ENCODE assay signal across 21 cellular contexts in the genomic region with DNA sequence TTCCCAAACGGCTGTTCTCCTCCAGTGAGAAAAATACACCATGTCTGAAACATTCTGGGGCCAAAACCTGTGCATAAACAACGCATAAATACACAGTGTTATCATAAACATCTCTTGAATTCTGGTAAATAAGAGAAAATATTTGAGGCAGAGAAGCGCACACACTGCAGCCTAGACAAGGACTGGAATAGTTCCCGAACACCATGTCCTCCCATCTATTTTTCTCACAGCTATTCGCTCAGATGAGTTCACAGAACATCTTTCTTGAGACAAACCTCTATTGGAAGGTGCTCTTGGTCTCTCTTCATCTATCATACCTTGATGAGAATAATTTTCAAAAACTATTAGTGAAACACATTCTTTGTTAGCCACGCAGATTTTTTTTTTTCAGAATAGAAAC. TPM values are rescaled to one million over a fixed set of nuclear protein-coding genes. Genes with fewer than 3 reads are reported as not detected.
"Had no signal": no experiment of that assay in that cellular context is flagged by ENCODE, and none has a peak within 500 bp of the region (broad histone marks: within the 10 kb centered on the region; RNA-seq: fewer than 3 reads in every experiment).

No MANE protein-coding gene starts in this region.

- H3K4me1 ChIP-seq: esophagus muscularis mucosa, gastrocnemius medialis, left lung, lower lobe of right lung had no signal

- H3K27me3 ChIP-seq: dorsolateral prefrontal cortex, esophagus muscularis mucosa, gastrocnemius medialis, heart right ventricle, left lung had no signal

- H3K9me3 ChIP-seq: esophagus muscularis mucosa, gastrocnemius medialis, heart right ventricle, left lung, lower lobe of right lung, mucosa of descending colon had no signal

- H3K36me3 ChIP-seq: esophagus muscularis mucosa, gastrocnemius medialis, left lung, lower lobe of right lung had no signal

- ATAC-seq: gastrocnemius medialis; heart right ventricle; left cardiac atrium; left lung; left ventricle myocardium superior; lower lobe of right lung; mucosa of descending colon; naive thymus-derived CD8-positive, alpha-beta T cell had no signal

- H3K4me3 ChIP-seq: coronary artery, dorsolateral prefrontal cortex, esophagus muscularis mucosa, gastrocnemius medialis, heart right ventricle, left lung, lower lobe of right lung, mucosa of descending colon had no signal

- H3K27ac ChIP-seq: coronary artery, esophagus muscularis mucosa, gastrocnemius medialis, heart right ventricle, lower lobe of right lung had no signal

- DNase-seq: dermis blood vessel endothelial cell; dorsolateral prefrontal cortex; effector CD4-positive, alpha-beta T cell; effector memory CD4-positive, alpha-beta T cell; foreskin fibroblast; foreskin melanocyte; gastrocnemius medialis; glutamatergic neuron; head of caudate nucleus; heart right ventricle; hippocampal formation; left cardiac atrium; left lung; left ventricle myocardium superior; lower lobe of right lung; mesenchymal stem cell; mucosa of descending colon; naive B cell; naive thymus-derived CD8-positive, alpha-beta T cell had no signal

RNA-seq across cellular contexts. Expression of a gene that starts 24.4 kb away (rescaled TPM):
- total RNA-seq: naive thymus-derived CD8-positive, alpha-beta T cell had no signal
- polyA plus RNA-seq: naive thymus-derived CD8-positive, alpha-beta T cell had no signal
